In the genomic region with DNA sequence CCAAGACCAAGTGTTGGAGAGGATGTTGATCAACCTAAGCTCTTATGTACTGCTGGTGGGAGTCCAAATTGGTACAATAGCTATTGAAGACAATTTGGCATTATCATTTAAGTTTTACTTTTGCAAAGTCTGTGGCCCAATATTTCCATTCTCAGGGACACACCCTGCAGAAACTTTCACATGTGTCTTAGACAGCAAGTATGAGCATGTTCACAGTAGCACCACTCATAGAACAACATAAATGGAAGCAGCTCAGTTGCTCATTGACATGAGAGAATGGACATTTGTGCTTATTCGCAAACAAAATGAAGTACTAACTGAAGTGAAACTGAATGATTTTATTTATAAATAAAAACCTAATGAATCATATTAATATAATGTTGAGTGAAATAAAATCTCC, we compare ENCODE assay signal across 25 cellular contexts.
"Had no signal": no experiment of that assay in that cellular context is flagged by ENCODE, and none has a peak within 500 bp of the region (broad histone marks: within the 10 kb centered on the region; RNA-seq: fewer than 3 reads in every experiment).

No MANE protein-coding gene starts in this region.

- H3K4me2 ChIP-seq: neural progenitor cell had no signal

- H3K27me3 Mint-ChIP-seq: naive thymus-derived CD4-positive, alpha-beta T cell; progenitor cell of endocrine pancreas; stimulated activated naive B cell treated with anti-CD40 and anti-IgM and Interleukin-4, amounts not matched to agents 10 μg/mL and 1 μg/mL and 100 μg/mL, for 72 hours; stimulated activated naive CD8-positive, alpha-beta T cell treated with anti-CD3 and anti-CD28 coated beads, Interleukin-15, Interleukin-2, amounts not matched to agents 100 ng/mL and 50 ng/mL, for 24 hours had no signal

- H3K9me3 ChIP-seq: esophagus squamous epithelium, gastrocnemius medialis, right lobe of liver, suprapubic skin, transverse colon, upper lobe of right lung, uterus had no signal

- H3K4me3 Mint-ChIP-seq: mesothelial cell of epicardium; naive thymus-derived CD4-positive, alpha-beta T cell; nephron; neural progenitor cell; stimulated activated naive B cell treated with anti-CD40 and anti-IgM and Interleukin-4, amounts not matched to agents 10 μg/mL and 1 μg/mL and 100 μg/mL, for 72 hours; stimulated activated naive CD8-positive, alpha-beta T cell treated with anti-CD3 and anti-CD28 coated beads, Interleukin-15, Interleukin-2, amounts not matched to agents 100 ng/mL and 50 ng/mL, for 24 hours had no signal

- H3K9me3 Mint-ChIP-seq: mesothelial cell of epicardium; naive thymus-derived CD4-positive, alpha-beta T cell; nephron; neural progenitor cell; stimulated activated naive B cell treated with anti-CD40 and anti-IgM and Interleukin-4, amounts not matched to agents 10 μg/mL and 1 μg/mL and 100 μg/mL, for 72 hours; stimulated activated naive CD8-positive, alpha-beta T cell treated with anti-CD3 and anti-CD28 coated beads, Interleukin-15, Interleukin-2, amounts not matched to agents 100 ng/mL and 50 ng/mL, for 24 hours had no signal

- H3K79me2 ChIP-seq: parathyroid adenoma had no signal

- H3K4me3 ChIP-seq: dorsolateral prefrontal cortex, esophagus squamous epithelium, gastrocnemius medialis, lung, neural progenitor cell, right lobe of liver, suprapubic skin, transverse colon, upper lobe of right lung, uterus had no signal

- DNase-seq: dorsolateral prefrontal cortex; effector CD4-positive, alpha-beta T cell; esophagus squamous epithelium; gastrocnemius medialis; head of caudate nucleus; kidney; mesenchymal stem cell; naive thymus-derived CD4-positive, alpha-beta T cell; right lobe of liver; small intestine; stimulated activated CD4-positive, alpha-beta T cell treated with anti-CD3 and anti-CD28 coated beads, Interleukin-15, amount 100 ng/mL, for 24 hours; stimulated activated CD4-positive, alpha-beta T cell treated with anti-CD3 and anti-CD28 coated beads, Interleukin-2, amount 100 ng/mL, for 48 hours; stimulated activated naive B cell treated with anti-CD40 and anti-IgM and Interleukin-4, amounts not matched to agents 10 μg/mL and 1 μg/mL and 100 μg/mL, for 72 hours; transverse colon; upper lobe of right lung; uterus had no signal

- H3K27me3 ChIP-seq: dorsolateral prefrontal cortex, esophagus squamous epithelium, gastrocnemius medialis, neural progenitor cell, right lobe of liver, suprapubic skin, transverse colon, upper lobe of right lung, uterus had no signal

- H3K4me1 ChIP-seq: gastrocnemius medialis, parathyroid adenoma, right lobe of liver, suprapubic skin, transverse colon, upper lobe of right lung, uterus had no signal

- H2AFZ ChIP-seq: neural progenitor cell, parathyroid adenoma had no signal

- H3K9ac ChIP-seq: neural progenitor cell, parathyroid adenoma had no signal

- H3K4me1 Mint-ChIP-seq: naive thymus-derived CD4-positive, alpha-beta T cell; nephron; stimulated activated naive B cell treated with anti-CD40 and anti-IgM and Interleukin-4, amounts not matched to agents 10 μg/mL and 1 μg/mL and 100 μg/mL, for 72 hours had no signal

- H3K36me3 Mint-ChIP-seq: naive thymus-derived CD4-positive, alpha-beta T cell; neural progenitor cell; stimulated activated naive B cell treated with anti-CD40 and anti-IgM and Interleukin-4, amounts not matched to agents 10 μg/mL and 1 μg/mL and 100 μg/mL, for 72 hours had no signal

- ATAC-seq: gastrocnemius medialis; left lobe of liver; naive thymus-derived CD4-positive, alpha-beta T cell; right lobe of liver; stimulated activated naive B cell treated with anti-CD40 and anti-IgM and Interleukin-4, amounts not matched to agents 10 μg/mL and 1 μg/mL and 100 μg/mL, for 72 hours; upper lobe of right lung had no signal

- H3K27ac ChIP-seq: dorsolateral prefrontal cortex, gastrocnemius medialis, neural progenitor cell, parathyroid adenoma, right lobe of liver, suprapubic skin, transverse colon, upper lobe of right lung, uterus had no signal

- H3K27ac Mint-ChIP-seq: mesothelial cell of epicardium; naive thymus-derived CD4-positive, alpha-beta T cell; nephron; neural progenitor cell; progenitor cell of endocrine pancreas; stimulated activated naive B cell treated with anti-CD40 and anti-IgM and Interleukin-4, amounts not matched to agents 10 μg/mL and 1 μg/mL and 100 μg/mL, for 72 hours; stimulated activated naive CD8-positive, alpha-beta T cell treated with anti-CD3 and anti-CD28 coated beads, Interleukin-15, Interleukin-2, amounts not matched to agents 100 ng/mL and 50 ng/mL, for 24 hours had no signal

- H3K36me3 ChIP-seq: esophagus squamous epithelium, gastrocnemius medialis, neural progenitor cell, right lobe of liver, suprapubic skin, transverse colon, upper lobe of right lung, uterus had no signal
